7 cellular contexts compared by ENCODE assay signal in the genomic region with DNA sequence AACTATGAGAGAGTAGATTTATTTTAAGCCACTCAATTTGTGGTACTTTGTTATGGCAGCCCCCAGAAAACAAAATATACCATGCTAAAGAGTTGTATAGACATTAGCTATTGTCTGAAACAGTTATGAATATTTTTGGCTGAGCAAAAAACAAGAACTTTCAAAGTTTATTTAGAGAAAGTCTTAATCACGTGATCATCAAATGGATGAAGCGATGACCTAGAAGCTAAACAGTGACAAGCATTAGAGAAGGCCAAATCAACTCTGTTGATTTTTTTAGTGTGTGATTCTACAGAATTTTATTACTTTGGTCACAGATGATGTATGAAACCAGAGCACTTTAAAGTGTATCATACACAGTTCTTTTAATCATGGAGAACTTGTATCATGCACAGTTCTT.
"Had no signal": no experiment of that assay in that cellular context is flagged by ENCODE, and none has a peak within 500 bp of the region (broad histone marks: within the 10 kb centered on the region; RNA-seq: fewer than 3 reads in every experiment).

No MANE protein-coding gene starts in this region.

- FAIRE-seq: G401.6, GM12891, GM12892, GM18507, GM19239 had no signal

- DNase-seq: GDM1, GF-D8 had no signal
